In genomic region chr3:141307351-141308059, GRCh38 we compare ENCODE assay signal across 1 cellular context.
TF ChIP-seq lines count a peak whose summit lies in the region.

No MANE protein-coding gene starts in this region.

TF ChIP-seq in IMR-90, 13 proteins besides CTCF, POLR2A, EP300 and RAD21:
- TF ChIP-seq ELK1 (IDR thresholded peaks at IDR 0.05; ENCODE audit: borderline replicate concordance, low read depth, low read length) (no peak), MXI1 (IDR thresholded peaks at IDR 0.05; ENCODE audit: borderline replicate concordance, low read depth, low read length) (no peak), RCOR1 (IDR thresholded peaks at IDR 0.05; ENCODE audit: insufficient replicate concordance, low read length) (no peak), RFX5 (IDR thresholded peaks at IDR 0.05; ENCODE audit: low read depth, low read length) (no peak), CEBPB (IDR thresholded peaks at IDR 0.05; ENCODE audit: low read depth, low read length) (no peak), BHLHE40 (IDR thresholded peaks at IDR 0.05; ENCODE audit: low read depth, low read length) (no peak), CHD1 (IDR thresholded peaks at IDR 0.05; ENCODE audit: low read depth, low read length) (no peak), SMC3 (IDR thresholded peaks at IDR 0.05; ENCODE audit: low read depth, low read length) (no peak)
